ENCODE assay signal across 8 cellular contexts in the genomic region with DNA sequence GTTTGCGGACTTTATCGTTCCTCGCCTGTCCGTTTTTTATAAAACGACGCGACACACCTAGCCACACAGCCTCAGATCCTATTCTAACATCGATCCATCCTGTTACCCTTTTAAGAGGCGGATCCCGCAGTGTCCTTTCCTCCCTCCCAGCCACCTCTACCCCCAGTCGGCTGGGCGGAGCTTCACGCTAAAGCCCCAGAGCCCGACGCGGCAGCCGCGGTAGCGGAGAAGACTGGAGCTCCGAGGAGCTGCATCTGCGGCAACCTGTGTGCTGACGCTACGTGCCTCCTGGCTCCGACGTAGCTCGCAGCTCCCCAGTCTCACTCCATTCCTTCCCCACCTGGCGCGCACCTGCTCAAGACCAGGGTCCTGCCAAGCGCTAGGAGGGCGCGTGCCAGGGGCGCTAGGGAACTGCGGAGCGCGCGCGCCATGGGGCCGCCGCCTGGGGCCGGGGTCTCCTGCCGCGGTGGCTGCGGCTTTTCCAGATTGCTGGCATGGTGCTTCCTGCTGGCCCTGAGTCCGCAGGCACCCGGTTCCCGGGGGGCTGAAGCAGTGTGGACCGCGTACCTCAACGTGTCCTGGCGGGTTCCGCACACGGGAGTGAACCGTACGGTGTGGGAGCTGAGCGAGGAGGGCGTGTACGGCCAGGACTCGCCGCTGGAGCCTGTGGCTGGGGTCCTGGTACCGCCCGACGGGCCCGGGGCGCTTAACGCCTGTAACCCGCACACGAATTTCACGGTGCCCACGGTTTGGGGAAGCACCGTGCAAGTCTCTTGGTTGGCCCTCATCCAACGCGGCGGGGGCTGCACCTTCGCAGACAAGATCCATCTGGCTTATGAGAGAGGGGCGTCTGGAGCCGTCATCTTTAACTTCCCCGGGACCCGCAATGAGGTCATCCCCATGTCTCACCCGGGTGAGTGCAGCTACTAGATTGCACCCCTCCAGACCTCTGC. TPM values are rescaled to one million over a fixed set of nuclear protein-coding genes. Genes with fewer than 3 reads are reported as not detected.
DNase-seq lines count a peak whose midpoint lies in the region; ATAC-seq and TF ChIP-seq lines count a peak whose summit lies in the region.

TSS of gene RNF128 (plus strand) at position 217 of the 953 bp plus-strand sequence. CDS start at position 430, 213 bp downstream.

- no peaks in the 10 kb centered on the region for H3K9me1 ChIP-seq in IMR-90 (ENCODE audit: insufficient read depth, low read length)

- H2AK9ac ChIP-seq in IMR-90 (replicated peaks; ENCODE audit: low read depth, low read length, poor library complexity): no peak within 1 kb of the TSS

- H4K5ac ChIP-seq in IMR-90 (ENCODE audit: low read depth, low read length): no peak within 1 kb of the TSS; the same call in 1 of the 2 replicates

- POLR2A ChIA-PET in CD8-positive, alpha-beta memory T cell (lab: Charles Lee): no interaction called here
- POLR2A ChIA-PET in IMR-90 (lab: Charles Lee; ENCODE audit: unreplicated experiment): no interaction called here
- POLR2A ChIA-PET in activated B cell treated with CpG ODN at 0.5 μM for 24 hours (lab: Charles Lee): no interaction called here

- no peak within 1 kb of the TSS for H3K27ac ChIP-seq in CD8-positive, alpha-beta memory T cell (ENCODE audit: low read depth, low read length)
- H3K27ac ChIP-seq in IMR-90 (ENCODE audit: insufficient read depth, low read length): no peak within 1 kb of the TSS

- H3K4ac ChIP-seq in IMR-90 (ENCODE audit: low read depth, low read length): no peak within 1 kb of the TSS

- intact Hi-C loops in IMR-90 (cut with micrococcal nuclease) (no loop called here), activated B cell treated with CpG ODN at 0.5 μM for 24 hours (cut with micrococcal nuclease) (no loop called here)

- ATAC-seq in IMR-90 (ENCODE audit: low read depth) (peak; percentile 85), activated B cell treated with CpG ODN at 0.5 μM for 24 hours (ENCODE audit: low read depth) (no peak), HG02678 (IDR thresholded peaks at IDR 0.05; ENCODE audit: unreplicated experiment) (no peak), GM21529 (IDR thresholded peaks at IDR 0.05; ENCODE audit: unreplicated experiment) (no peak)

- no peak within 1 kb of the TSS for H4K8ac ChIP-seq in IMR-90 (ENCODE audit: low read depth in 2 of 2, low read length in 2 of 2)

- no peak within 1 kb of the TSS; the same call in 1 of the 2 replicates for H3K18ac ChIP-seq in IMR-90 (ENCODE audit: low read depth, low read length)

- no peaks in the 10 kb centered on the region for H3K9me3 Mint-ChIP-seq in CD8-positive, alpha-beta memory T cell
- H3K9me3 Mint-ChIP-seq in activated B cell treated with CpG ODN at 0.5 μM for 24 hours (no peaks in the 10 kb centered on the region), nephron (peaks cover 9% of the 10 kb centered on the region)

- no peaks in the 10 kb centered on the region for H3K9me3 ChIP-seq in CD8-positive, alpha-beta memory T cell (ENCODE audit: low read length)
- no peaks in the 10 kb centered on the region for H3K9me3 ChIP-seq in IMR-90 (ENCODE audit: control insufficient read depth, insufficient read depth, low read length)

- H4K91ac ChIP-seq in IMR-90 (ENCODE audit: insufficient read depth, low read depth, low read length): no peak within 1 kb of the TSS

- no TSS peak for BruUV-seq in IMR-90 (replicated peaks; lab: Mats Ljungman, UMichigan)

- no peak within 1 kb of the TSS for H2BK5ac ChIP-seq in IMR-90 (ENCODE audit: low read depth, low read length, poor library complexity, severe bottlenecking)

- H3K56ac ChIP-seq in IMR-90 (ENCODE audit: extremely low read depth, insufficient read depth, low read length): no peak within 1 kb of the TSS

- no peak within 1 kb of the TSS; the same call in 1 of the 2 replicates for H3K9ac ChIP-seq in IMR-90 (ENCODE audit: low read depth, low read length)

- peak within 1 kb of the TSS; percentile 95 for H3K4me2 ChIP-seq in IMR-90 (ENCODE audit: low read depth, low read length)

- DNase-seq in CD8-positive, alpha-beta memory T cell: no peak
- peak; percentile 26 for DNase-seq in IMR-90
- no peak for DNase-seq in activated B cell treated with CpG ODN at 0.5 μM for 24 hours
- DNase-seq in fibroblast of mammary gland (ENCODE audit: low read depth): peak; percentile 23
- DNase-seq in SIG-M5 (lab: John Stamatoyannopoulos, UW): no peak

- TF ChIP-seq CTCF in IMR-90 (conservative IDR thresholded peaks at IDR 0.05; ENCODE audit: low read depth, low read length) (no peak), activated B cell treated with CpG ODN at 0.5 μM for 24 hours (IDR thresholded peaks at IDR 0.05) (no peak), fibroblast of mammary gland (conservative IDR thresholded peaks at IDR 0.05; ENCODE audit: control insufficient read depth, insufficient read depth, low read depth, low read length) (no peak), nephron (IDR thresholded peaks at IDR 0.05; ENCODE audit: unreplicated experiment in 3 of 3) (no peak)

- no peak for TF ChIP-seq RAD21 in IMR-90 (IDR thresholded peaks at IDR 0.05; ENCODE audit: low read length)

- H3K27ac Mint-ChIP-seq in CD8-positive, alpha-beta memory T cell: no peak within 1 kb of the TSS
- H3K27ac Mint-ChIP-seq in activated B cell treated with CpG ODN at 0.5 μM for 24 hours: no peak within 1 kb of the TSS
- no peak within 1 kb of the TSS for H3K27ac Mint-ChIP-seq in nephron

- no peak within 1 kb of the TSS for H2BK15ac ChIP-seq in IMR-90 (ENCODE audit: low read depth, low read length)

- H3K36me3 ChIP-seq in CD8-positive, alpha-beta memory T cell (ENCODE audit: insufficient read depth, low read length): no peaks in the 10 kb centered on the region
- H3K36me3 ChIP-seq in IMR-90 (ENCODE audit: control insufficient read depth, insufficient read depth, low read length): no peaks in the 10 kb centered on the region

- in situ Hi-C loops in IMR-90 (cut with MboI; ENCODE audit: low sequenced_read_pairs): no loop called here

- no peak within 1 kb of the TSS for H2BK20ac ChIP-seq in IMR-90 (ENCODE audit: low read depth, low read length)

- H3K4me1 Mint-ChIP-seq in CD8-positive, alpha-beta memory T cell: peaks cover 0 to 14% (median 2%) of the 10 kb centered on the region in 3 donors
- H3K4me1 Mint-ChIP-seq in activated B cell treated with CpG ODN at 0.5 μM for 24 hours (peaks cover 4% of the 10 kb centered on the region), nephron (no peaks in the 10 kb centered on the region)

- H3K4me1 ChIP-seq in CD8-positive, alpha-beta memory T cell (ENCODE audit: insufficient read depth, low read length): no peaks in the 10 kb centered on the region
- H3K4me1 ChIP-seq in IMR-90 (ENCODE audit: control insufficient read depth, insufficient read depth, low read length): no peaks in the 10 kb centered on the region

- H4K20me1 ChIP-seq in IMR-90 (ENCODE audit: insufficient read depth, low read length): no peaks in the 10 kb centered on the region

- no peak within 1 kb of the TSS for H3K23ac ChIP-seq in IMR-90 (ENCODE audit: low read depth, low read length)

- H3K4me3 ChIP-seq in CD8-positive, alpha-beta memory T cell (ENCODE audit: low read length): no peak within 1 kb of the TSS
- H3K4me3 ChIP-seq in IMR-90 (ENCODE audit: insufficient read depth, low read depth, low read length) (peak within 1 kb of the TSS; percentile 76), fibroblast of mammary gland (ENCODE audit: control insufficient read depth, low read depth, low read length) (peak within 1 kb of the TSS; percentile 50)

- no peak within 1 kb of the TSS for H2BK120ac ChIP-seq in IMR-90 (ENCODE audit: low read depth, low read length)

- dilution Hi-C loops in IMR-90 (cut with HindIII; ENCODE audit: low sequenced_read_pairs, unreplicated experiment): no loop called here

- 31% methylated on average over 38 of the region's 79 CpGs; no CpG with 5 or more reads in 1 of the 2 experiments for WGBS in IMR-90 (ENCODE audit: extremely low coverage in 2 of 2, insufficient read length in 1 of 2), 2 experiments

- no peak within 1 kb of the TSS for H3K14ac ChIP-seq in IMR-90 (replicated peaks; ENCODE audit: low read depth, low read length)

- H2AFZ ChIP-seq in IMR-90 (replicated peaks; ENCODE audit: low read length, poor library complexity): peak within 1 kb of the TSS; percentile 78

- peaks cover 3% of the 10 kb centered on the region for H3K27me3 ChIP-seq in CD8-positive, alpha-beta memory T cell (ENCODE audit: insufficient read depth, low read length, poor library complexity, severe bottlenecking)
- peaks cover 6% of the 10 kb centered on the region for H3K27me3 ChIP-seq in IMR-90 (ENCODE audit: control insufficient read depth, insufficient read depth, low read length)

- no peak for TF ChIP-seq POLR2A in IMR-90 (IDR thresholded peaks at IDR 0.05; ENCODE audit: low read depth, low read length)

- H3K79me1 ChIP-seq in IMR-90 (ENCODE audit: low read depth in 1 of 2, low read length in 2 of 2): no peaks in the 10 kb centered on the region

- H3K4me3 Mint-ChIP-seq in CD8-positive, alpha-beta memory T cell: peak within 1 kb of the TSS; percentile 7 to 80 (median 47)
- H3K4me3 Mint-ChIP-seq in activated B cell treated with CpG ODN at 0.5 μM for 24 hours: peak within 1 kb of the TSS; percentile 57
- peak within 1 kb of the TSS; percentile 80 to 85 (median 81) for H3K4me3 Mint-ChIP-seq in nephron

- CTCF ChIA-PET in CD8-positive, alpha-beta memory T cell (lab: Charles Lee): no interaction called here
- CTCF ChIA-PET in IMR-90 (lab: Yijun Ruan, JAX): no interaction called here
- CTCF ChIA-PET in activated B cell treated with CpG ODN at 0.5 μM for 24 hours (lab: Charles Lee): no interaction called here

- no peaks in the 10 kb centered on the region for H3K36me3 Mint-ChIP-seq in CD8-positive, alpha-beta memory T cell
- H3K36me3 Mint-ChIP-seq in activated B cell treated with CpG ODN at 0.5 μM for 24 hours (ENCODE audit: low read depth): no peaks in the 10 kb centered on the region
- H3K36me3 Mint-ChIP-seq in nephron (ENCODE audit: low read depth): no peaks in the 10 kb centered on the region

- peaks cover 20 to 38% of the 10 kb centered on the region in 2 donors for H3K27me3 Mint-ChIP-seq in CD8-positive, alpha-beta memory T cell
- H3K27me3 Mint-ChIP-seq in activated B cell treated with CpG ODN at 0.5 μM for 24 hours (peaks cover 19% of the 10 kb centered on the region), nephron (ENCODE audit: low read depth) (peaks cover 64% of the 10 kb centered on the region)

- no peak within 1 kb of the TSS for H2AK5ac ChIP-seq in IMR-90 (ENCODE audit: low read depth, low read length)

TF ChIP-seq in IMR-90, 13 proteins besides CTCF, POLR2A, EP300 and RAD21 (continues in another document):
- no peak for TF ChIP-seq SMC3 (IDR thresholded peaks at IDR 0.05; ENCODE audit: low read depth, low read length)

RNA-seq across cellular contexts. Expression of gene RNF128, which starts in this region (rescaled TPM):
- not detected for total RNA-seq in CD8-positive, alpha-beta memory T cell
- not detected for polyA plus RNA-seq in CD8-positive, alpha-beta memory T cell
- total RNA-seq in IMR-90 (2012; rRNA removed): 4.8 and 6.4 TPM in 2 replicates
- 2.8 and 3.0 TPM in 2 replicates for polyA plus RNA-seq in IMR-90 (2012; rRNA removed)
- polyA plus RNA-seq in IMR-90 (2012; cell fraction: cytosol; rRNA removed): 0.90 and 1.2 TPM in 2 replicates
- polyA plus RNA-seq in IMR-90 (2012; cell fraction: nucleus; rRNA removed; ENCODE audit: low replicate concordance): 0.61 and 0.83 TPM in 2 replicates
- not detected in 2 replicates for total RNA-seq in activated B cell treated with CpG ODN at 0.5 μM for 24 hours

Comparison
In these comparisons a context has a peak if more than half of its experiments do, and no peak if none do; other contexts are left out.
1. DNase-seq: peak in IMR-90 (single experiment) and fibroblast of mammary gland (single experiment); none in CD8-positive, alpha-beta memory T cell (0 of 5), activated B cell treated with CpG ODN at 0.5 μM for 24 hours (single experiment) and SIG-M5 (single experiment).
2. Peak in every context shown above with its lines, with median percentiles within 50 percentile points of each other: H3K4me3 Mint-ChIP-seq.